ENCODE assay signal across 8 cellular contexts in the genomic region with DNA sequence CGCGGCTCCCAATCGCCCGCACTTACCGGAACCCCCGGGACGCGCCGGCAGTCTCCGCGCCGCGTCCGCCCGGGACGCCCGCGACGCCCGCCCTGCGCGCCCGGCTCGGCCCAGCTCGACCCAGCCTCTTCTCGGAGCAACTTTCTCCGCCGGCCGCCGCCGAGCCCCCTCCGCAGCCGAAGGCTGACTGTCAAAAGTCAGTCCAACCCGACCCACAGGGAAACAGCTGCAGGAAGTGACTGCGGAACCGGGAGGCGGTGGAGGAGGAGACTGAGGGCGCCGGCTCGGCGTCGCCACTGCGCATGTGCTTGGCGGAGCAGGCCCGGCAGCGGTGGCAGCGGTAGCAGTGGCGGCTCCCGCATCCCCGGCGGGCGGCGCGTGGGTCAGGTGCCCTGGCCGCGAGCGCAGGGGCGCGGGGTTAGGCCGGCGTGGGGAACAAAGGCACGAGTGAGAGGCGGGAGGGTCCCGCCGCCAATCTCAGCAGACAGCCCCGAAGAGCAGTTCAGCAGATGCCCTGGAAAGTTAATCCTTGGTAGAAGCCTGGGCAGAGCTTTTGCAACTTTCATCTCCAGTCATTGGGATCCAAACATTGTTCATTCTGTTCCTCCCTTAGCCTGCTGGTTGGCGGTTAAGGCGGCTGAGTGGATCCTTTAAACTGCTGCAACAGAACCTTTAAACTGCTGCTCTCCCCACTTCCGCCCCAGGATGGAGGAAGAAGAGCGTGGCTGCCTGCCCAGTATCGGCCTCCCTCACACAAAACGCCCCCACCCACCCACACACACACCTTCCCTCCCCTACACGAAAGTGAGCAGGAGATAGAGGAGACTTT. TPM values are rescaled to one million over a fixed set of nuclear protein-coding genes. Genes with fewer than 3 reads are reported as not detected.
A peak's percentile ranks its signal among the peaks of the same experiment; 100 is the strongest.
DNase-seq lines count a peak whose midpoint lies in the region; ATAC-seq lines count a peak whose summit lies in the region.

TSS of gene ZMAT3 (minus strand) at position 241 of the 829 bp plus-strand sequence. CDS start 4,057 bp downstream, outside the sequence.

- H3K4me3 Mint-ChIP-seq in activated CD4-positive, alpha-beta T cell treated with anti-CD3 and anti-CD28 coated beads for 36 hours: peak within 1 kb of the TSS; percentile 95

- ATAC-seq in GM19043 (IDR thresholded peaks at IDR 0.05; ENCODE audit: low read depth, unreplicated experiment) (peak; percentile 58), HG03354 (IDR thresholded peaks at IDR 0.05; ENCODE audit: poor library complexity, severe bottlenecking, unreplicated experiment) (peak; percentile 73)
- peak; percentile 86 for ATAC-seq in activated CD4-positive, alpha-beta T cell treated with anti-CD3 and anti-CD28 coated beads for 36 hours

- CTCF ChIA-PET in activated CD4-positive, alpha-beta T cell treated with anti-CD3 and anti-CD28 coated beads for 36 hours (lab: Charles Lee): interaction anchor here (0.6 to 2.3 kb wide), 7 partner anchors 11 to 494 kb away, joined by 3 to 10 read pairs (median 4); no protein-coding TSS in a partner anchor

- H3K27me3 Mint-ChIP-seq in activated CD4-positive, alpha-beta T cell treated with anti-CD3 and anti-CD28 coated beads for 36 hours: no peaks in the 10 kb centered on the region

- no peaks in the 10 kb centered on the region for H3K9me3 Mint-ChIP-seq in activated CD4-positive, alpha-beta T cell treated with anti-CD3 and anti-CD28 coated beads for 36 hours (ENCODE audit: low read depth)

- peaks cover 13% of the 10 kb centered on the region for H3K36me3 Mint-ChIP-seq in activated CD4-positive, alpha-beta T cell treated with anti-CD3 and anti-CD28 coated beads for 36 hours (ENCODE audit: low read depth)

- H3K4me1 Mint-ChIP-seq in activated CD4-positive, alpha-beta T cell treated with anti-CD3 and anti-CD28 coated beads for 36 hours: peaks cover 41% of the 10 kb centered on the region

- H3K27ac Mint-ChIP-seq in activated CD4-positive, alpha-beta T cell treated with anti-CD3 and anti-CD28 coated beads for 36 hours: peak within 1 kb of the TSS; percentile 92

- intact Hi-C loops in activated CD4-positive, alpha-beta T cell treated with anti-CD3 and anti-CD28 coated beads for 36 hours (cut with DNase I, micrococcal nuclease): loop anchor here (1.0 to 2.0 kb wide), 7 partner anchors 54 to 533 kb away; partner anchors contain the start of genes ACTL6A (in 1 of the 2), MRPL47 (in 1 of the 2), NDUFB5 (in 1 of the 2) and ZNF639 (in 1 of the 2)

- peak; percentile 98 for DNase-seq in AG20443 (ENCODE audit: low spot score)
- DNase-seq in NCI-H460 (ENCODE audit: extremely low read depth, low read depth): peak; percentile 72
- DNase-seq in activated CD4-positive, alpha-beta T cell treated with anti-CD3 and anti-CD28 coated beads for 36 hours: peak; percentile 90
- DNase-seq in left kidney (ENCODE audit: low read depth, low spot score): peak; percentile 92
- peak; percentile 87 for DNase-seq in stimulated activated CD4-positive, alpha-beta T cell treated with anti-CD3 and anti-CD28 coated beads, Interleukin-2, amount 100 ng/mL, for 24 hours

- H3K27ac ChIP-seq in cingulate gyrus (ENCODE audit: low read depth, low read length): peak within 1 kb of the TSS; percentile 91

- POLR2A ChIA-PET in activated CD4-positive, alpha-beta T cell treated with anti-CD3 and anti-CD28 coated beads for 36 hours (lab: Charles Lee): interaction anchor here (1.0 kb wide), 1 partner anchor 44 kb away, joined by 5 read pairs; no protein-coding TSS in a partner anchor

RNA-seq across cellular contexts. Expression of gene ZMAT3, which starts in this region (rescaled TPM):
- 11.3 and 11.4 TPM in 2 replicates for total RNA-seq in NCI-H460 (2014; rRNA removed; shearing (Covaris generic))
- 3.4 and 3.7 TPM in 2 replicates for polyA plus RNA-seq in NCI-H460 (2014; cell fraction: nucleus; rRNA removed)
- 1 to 10 TPM; 9.5 to 9.9 TPM for total RNA-seq in activated CD4-positive, alpha-beta T cell treated with anti-CD3 and anti-CD28 coated beads for 36 hours

Comparison
In these comparisons a context has a peak if more than half of its experiments do, and no peak if none do; other contexts are left out.
1. Peak in every context shown above with its lines: DNase-seq, ATAC-seq and H3K27ac ChIP-seq.